8 cellular contexts compared by ENCODE assay signal in genomic region chr19:41541990-41542584, GRCh38. TPM values are rescaled to one million over a fixed set of nuclear protein-coding genes. Genes with fewer than 3 reads are reported as not detected.
DNase-seq lines count a peak whose midpoint lies in the region; ATAC-seq and TF ChIP-seq lines count a peak whose summit lies in the region.

No MANE protein-coding gene starts in this region.

- H3K4me3 ChIP-seq in BE2C (ENCODE audit: low read depth, low read length) (no peak overlapping the region), HFF-Myc (replicated peaks; ENCODE audit: low read depth, low read length) (no peak overlapping the region), ascending aorta (no peak overlapping the region), kidney epithelial cell (ENCODE audit: low read depth, low read length) (no peak overlapping the region)

- H3K36me3 ChIP-seq in BE2C (no peaks in the 10 kb centered on the region), ascending aorta (no peaks in the 10 kb centered on the region), kidney epithelial cell (ENCODE audit: control insufficient read depth, insufficient read depth, low read length) (no peaks in the 10 kb centered on the region)

- TF ChIP-seq CTCF in BE2C (IDR thresholded peaks at IDR 0.05; ENCODE audit: low read depth, low read length) (peak; percentile 88), HFF-Myc (IDR thresholded peaks at IDR 0.05; ENCODE audit: low read depth, low read length, missing control alignments) (peak; percentile 81), ascending aorta (IDR thresholded peaks at IDR 0.05) (peak in 2 of 3 experiments; percentile 28 to 43), kidney epithelial cell (IDR thresholded peaks at IDR 0.05; ENCODE audit: insufficient read depth, low read length, poor library complexity, severe bottlenecking) (peak; percentile 67)

- H3K27ac ChIP-seq in ascending aorta, result no peak overlapping the region

- no peak for ATAC-seq in GM19035 (IDR thresholded peaks at IDR 0.05; ENCODE audit: unreplicated experiment)

- H3K27me3 ChIP-seq in BE2C (peaks cover 64% of the 10 kb centered on the region), ascending aorta (no peaks in the 10 kb centered on the region), kidney epithelial cell (ENCODE audit: control insufficient read depth, insufficient read depth, low read length) (peaks cover 7% of the 10 kb centered on the region)

- intact Hi-C loops in ascending aorta (cut with DNase I), result no loop called here

- H3K9me3 ChIP-seq in BE2C, result no peaks in the 10 kb centered on the region
- no peaks in the 10 kb centered on the region for H3K9me3 ChIP-seq in ascending aorta

- DNase-seq in BE2C, result peak; percentile 63
- DNase-seq in HFF-Myc (ENCODE audit: extremely low read depth, low read depth), result no peak
- peak; percentile 47 to 67 (median 64) for DNase-seq in T-helper 2 cell
- DNase-seq in ascending aorta (ENCODE audit: low spot score in 2 of 2), result peak in 1 of 2 donors; percentile 76
- DNase-seq in kidney epithelial cell (ENCODE audit: low read depth), result no peak
- DNase-seq in stimulated activated CD8-positive, alpha-beta memory T cell treated with anti-CD3 and anti-CD28 coated beads, Interleukin-15, amount 100 ng/mL, for 4 hours (ENCODE audit: low read depth in 2 of 2), result peak; percentile 47 to 65
- no peak for DNase-seq in NCI-H345 treated with DMSO at 0.1 percent for 48 hours (lab: John Stamatoyannopoulos, UW; ENCODE audit: unreplicated experiment)

- H3K4me1 ChIP-seq in BE2C, result no peaks in the 10 kb centered on the region
- H3K4me1 ChIP-seq in ascending aorta, result no peaks in the 10 kb centered on the region

RNA-seq across cellular contexts. Expression of gene CEACAM21, which starts 33.9 kb away (rescaled TPM):
- polyA plus RNA-seq in BE2C (2012; ENCODE audit: insufficient read depth, insufficient read length, low read depth), result 2.0 TPM
- total RNA-seq in ascending aorta (not detected), kidney epithelial cell (not detected in 2 replicates)

Comparison
In these comparisons a context has a peak if more than half of its experiments do, and no peak if none do; other contexts are left out.
1. DNase-seq: peak in BE2C (single experiment), T-helper 2 cell (5 of 5) and stimulated activated CD8-positive, alpha-beta memory T cell treated with anti-CD3 and anti-CD28 coated beads, Interleukin-15, amount 100 ng/mL, for 4 hours (2 of 2); none in HFF-Myc (single experiment), kidney epithelial cell (single experiment) and NCI-H345 treated with DMSO at 0.1 percent for 48 hours (single experiment).
2. CTCF ChIP-seq: peak in every context shown above with its lines; median percentile 88 in BE2C; 81 in HFF-Myc; 67 in kidney epithelial cell; 36 in ascending aorta.